9 cellular contexts compared by ENCODE assay signal in the genomic region with DNA sequence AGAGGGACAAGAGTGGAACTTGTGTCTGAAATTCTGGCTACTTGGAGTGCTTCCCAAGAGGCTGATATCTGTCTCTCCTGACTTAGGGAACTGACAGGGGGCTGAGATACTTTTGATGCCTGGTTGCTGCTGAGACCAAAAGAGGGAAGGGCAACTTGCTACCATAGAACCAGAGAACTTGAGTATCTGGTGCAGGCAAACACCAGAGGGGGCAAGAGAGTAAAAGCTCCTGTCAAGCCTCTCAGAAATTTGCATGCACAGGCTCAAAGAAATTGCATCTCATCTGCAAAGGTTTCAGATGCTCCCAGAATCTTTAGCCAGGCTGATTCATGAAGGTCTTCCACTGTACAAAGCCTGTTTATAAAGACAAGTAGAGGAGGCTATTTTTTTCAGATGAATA.
DNase-seq lines count a peak whose midpoint lies in the region; ATAC-seq, FAIRE-seq and TF ChIP-seq lines count a peak whose summit lies in the region.
"Had no signal": no experiment of that assay in that cellular context is flagged by ENCODE, and none has a peak within 500 bp of the region (broad histone marks: within the 10 kb centered on the region; RNA-seq: fewer than 3 reads in every experiment).

No MANE protein-coding gene starts in this region.

- intact Hi-C loops in HepG2 (cut with micrococcal nuclease; ENCODE audit: unreplicated experiment): loop anchor here (1.0 kb wide), 2 partner anchors 234 to 260 kb away; no protein-coding TSS in a partner anchor

- H3K36me3 ChIP-seq in Loucy (ENCODE audit: insufficient read depth, low read length) (no peaks in the 10 kb centered on the region), astrocyte (ENCODE audit: insufficient read depth, low read length) (no peaks in the 10 kb centered on the region), HepG2 (replicated peaks in 1 of 2; ENCODE audit: control insufficient read depth in 1 of 2, insufficient read depth in 2 of 2, low read length in 2 of 2) (no peaks in the 10 kb centered on the region)

- no peak overlapping the region for H3K4me2 ChIP-seq in Loucy (ENCODE audit: low read depth, low read length, poor library complexity, severe bottlenecking)
- H3K4me2 ChIP-seq in astrocyte (ENCODE audit: low read length): no peak overlapping the region
- H3K4me2 ChIP-seq in HepG2 (ENCODE audit: low read depth, low read length): no peak overlapping the region

- H3K27ac ChIP-seq in astrocyte (ENCODE audit: low read depth, low read length) (no peak overlapping the region), HepG2 (ENCODE audit: extremely low read length, insufficient read depth, low read length) (no peak overlapping the region)

- H3F3A ChIP-seq in Loucy (ENCODE audit: low read depth): no peaks in the 10 kb centered on the region

- FAIRE-seq in D721Med (lab: Jason Lieb, UNC): no peak
- FAIRE-seq in astrocyte (lab: Jason Lieb, UNC): no peak
- FAIRE-seq in HepG2 (lab: Jason Lieb, UNC): no peak

- TF ChIP-seq POLR2A in HepG2 (IDR thresholded peaks at IDR 0.05; ENCODE audit: insufficient read depth in 1 of 2, low read depth in 2 of 2, low read length in 2 of 2): no peak

- H3K27me3 Mint-ChIP-seq in astrocyte (ENCODE audit: low read depth, unreplicated experiment): no peaks in the 10 kb centered on the region

- ATAC-seq in HepG2 (no peak), GM18517 (IDR thresholded peaks at IDR 0.05; ENCODE audit: unreplicated experiment) (no peak), HG02623 (IDR thresholded peaks at IDR 0.05; ENCODE audit: unreplicated experiment) (no peak)

- no peaks in the 10 kb centered on the region for H3K9me2 ChIP-seq in Loucy (replicated peaks; ENCODE audit: low read depth, low read length)

- H3K9ac ChIP-seq in Loucy (ENCODE audit: low read depth, low read length, poor library complexity, severe bottlenecking) (no peak overlapping the region), astrocyte (ENCODE audit: low read length) (no peak overlapping the region), HepG2 (ENCODE audit: insufficient read depth, low read depth, low read length) (no peak overlapping the region)

- TF ChIP-seq RAD21 in HepG2 (CRISPR knock-in tag; IDR thresholded peaks at IDR 0.05): no peak

- no peaks in the 10 kb centered on the region for H3K4me1 Mint-ChIP-seq in astrocyte (ENCODE audit: low read depth, unreplicated experiment)

- H3K9me3 Mint-ChIP-seq in astrocyte (ENCODE audit: unreplicated experiment): no peaks in the 10 kb centered on the region

- POLR2A ChIA-PET in HepG2 (lab: Yijun Ruan, JAX): no interaction called here

- H4K20me1 ChIP-seq in Loucy (ENCODE audit: insufficient read depth, low read length, poor library complexity, severe bottlenecking) (no peaks in the 10 kb centered on the region), astrocyte (ENCODE audit: insufficient read depth, low read length) (no peaks in the 10 kb centered on the region), HepG2 (ENCODE audit: insufficient read depth, low read length) (no peaks in the 10 kb centered on the region)

- BruUV-seq in HepG2 (replicated peaks; lab: Mats Ljungman, UMichigan): no TSS peak

- H3K36me3 Mint-ChIP-seq in astrocyte (ENCODE audit: low read depth, unreplicated experiment): no peaks in the 10 kb centered on the region

- TF ChIP-seq CTCF in D721Med (IDR thresholded peaks at IDR 0.05; ENCODE audit: insufficient read depth, missing control alignments) (peak; percentile 45), Loucy (conservative IDR thresholded peaks at IDR 0.05; ENCODE audit: low read length) (peak; percentile 38; the same call in 1 of the 2 replicates), astrocyte (IDR thresholded peaks at IDR 0.05; ENCODE audit: insufficient read depth, low read depth, low read length) (peak; percentile 46), HepG2 (CRISPR knock-in tag; IDR thresholded peaks at IDR 0.05) (no peak)

- H3K4me3 Mint-ChIP-seq in astrocyte (ENCODE audit: unreplicated experiment): no peak overlapping the region

- H3K4me1 ChIP-seq in Loucy (ENCODE audit: insufficient read depth, low read length, poor library complexity, severe bottlenecking) (no peaks in the 10 kb centered on the region), astrocyte (ENCODE audit: insufficient read depth, low read length) (no peaks in the 10 kb centered on the region), HepG2 (ENCODE audit: insufficient read depth, low read length) (no peaks in the 10 kb centered on the region)

- in situ Hi-C loops in HepG2 (cut with HindIII; ENCODE audit: extremely low pct_ligation_motif_present, low pct_unique_long_range_greater_than_20kb): no loop called here

- H2AFZ ChIP-seq in Loucy (ENCODE audit: low read length) (no peak overlapping the region), astrocyte (ENCODE audit: low read depth, low read length) (peak overlapping the region; percentile 38), HepG2 (ENCODE audit: low read length) (no peak overlapping the region)

- H3K4me3 ChIP-seq in Loucy (ENCODE audit: low read length, poor library complexity, severe bottlenecking) (no peak overlapping the region), astrocyte (ENCODE audit: insufficient read depth, low read depth, low read length) (no peak overlapping the region), HepG2 (replicated peaks in 1 of 3; ENCODE audit: insufficient read depth in 1 of 3, low read depth in 2 of 3, low read length in 3 of 3) (no peak overlapping the region)

- H3K27ac Mint-ChIP-seq in astrocyte (ENCODE audit: unreplicated experiment): no peak overlapping the region

- TF ChIP-seq EP300 in HepG2 (IDR thresholded peaks at IDR 0.05; ENCODE audit: low read depth in 2 of 2, low read length in 2 of 2) (no peak), HepG2 (CRISPR knock-in tag; IDR thresholded peaks at IDR 0.05; ENCODE audit: borderline replicate concordance) (no peak)

- DNase-seq in D721Med (ENCODE audit: insufficient read length, low spot score) (no peak), astrocyte (ENCODE audit: low read depth) (peak; percentile 47), HepG2 (ENCODE audit: low spot score) (no peak), T-helper 9 cell (no peak)
- no peak for DNase-seq in effector CD8-positive, alpha-beta T cell (lab: John Stamatoyannopoulos, UW)
- DNase-seq: NCI-H2107 had no signal

- CTCF ChIA-PET in HepG2 (lab: Yijun Ruan, JAX; ENCODE audit: low intra/inter-chr PET ratio, low total read pairs): interaction anchor here (2.9 kb wide), 1 partner anchor 234 kb away, joined by 14 read pairs; no protein-coding TSS in a partner anchor

- H3K9me3 ChIP-seq in Loucy (ENCODE audit: insufficient read depth, low read depth, low read length) (no peaks in the 10 kb centered on the region), astrocyte (ENCODE audit: insufficient read depth, low read depth, low read length) (no peaks in the 10 kb centered on the region), HepG2 (ENCODE audit: low read length) (peaks cover 87% of the 10 kb centered on the region)

- H3K27me3 ChIP-seq in Loucy (ENCODE audit: insufficient read depth, low read length, poor library complexity, severe bottlenecking) (no peaks in the 10 kb centered on the region), astrocyte (ENCODE audit: insufficient read depth, low read length) (no peaks in the 10 kb centered on the region), HepG2 (ENCODE audit: control insufficient read depth in 1 of 2, insufficient read depth in 2 of 2, low read length in 2 of 2) (no peaks in the 10 kb centered on the region)

- H3K79me2 ChIP-seq in Loucy (ENCODE audit: insufficient read depth, low read length) (no peaks in the 10 kb centered on the region), astrocyte (ENCODE audit: insufficient read depth, low read length) (no peaks in the 10 kb centered on the region), HepG2 (ENCODE audit: insufficient read depth, low read length) (no peaks in the 10 kb centered on the region)

TF ChIP-seq in HepG2, 621 proteins besides CTCF, POLR2A, EP300 and RAD21:
- TF ChIP-seq KDM5B (CRISPR knock-in tag; IDR thresholded peaks at IDR 0.05; ENCODE audit: borderline replicate concordance): no peak
- no peak for TF ChIP-seq FOXA1 (IDR thresholded peaks at IDR 0.05)
- no peak for TF ChIP-seq FOXA1 (CRISPR knock-in tag; IDR thresholded peaks at IDR 0.05)
- peak; percentile 41; the same call in 1 of the 2 replicates for TF ChIP-seq SMC3 (IDR thresholded peaks at IDR 0.05; ENCODE audit: low read length)
TF ChIP-seq in HepG2: peak in this region for 1.
